In the genomic region with DNA sequence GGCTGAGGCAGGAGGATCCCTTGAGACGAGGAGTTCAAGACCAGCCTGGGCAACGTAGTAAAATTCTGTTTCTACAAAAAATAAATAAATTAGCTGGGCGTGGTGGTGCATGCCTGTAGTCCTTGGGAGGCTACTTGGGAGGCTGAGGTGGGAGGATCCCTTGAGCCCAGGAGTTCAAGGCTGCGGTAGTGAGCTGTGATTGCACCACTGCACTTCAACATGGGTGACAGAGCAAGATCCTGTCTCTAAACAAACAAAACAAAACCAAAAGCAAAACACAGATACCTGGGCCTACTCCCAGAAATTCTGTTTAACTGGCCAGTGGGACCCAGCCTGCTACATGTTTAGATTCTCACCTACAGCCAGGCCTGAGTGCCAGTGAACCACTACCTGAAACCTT, we compare ENCODE assay signal across 1 cellular context.
TF ChIP-seq lines count a peak whose summit lies in the region.

No MANE protein-coding gene starts in this region.

TF ChIP-seq in HepG2, 621 proteins besides CTCF, POLR2A, EP300 and RAD21 (continued from another document and continues in another):
- TF ChIP-seq, protein P1, sequence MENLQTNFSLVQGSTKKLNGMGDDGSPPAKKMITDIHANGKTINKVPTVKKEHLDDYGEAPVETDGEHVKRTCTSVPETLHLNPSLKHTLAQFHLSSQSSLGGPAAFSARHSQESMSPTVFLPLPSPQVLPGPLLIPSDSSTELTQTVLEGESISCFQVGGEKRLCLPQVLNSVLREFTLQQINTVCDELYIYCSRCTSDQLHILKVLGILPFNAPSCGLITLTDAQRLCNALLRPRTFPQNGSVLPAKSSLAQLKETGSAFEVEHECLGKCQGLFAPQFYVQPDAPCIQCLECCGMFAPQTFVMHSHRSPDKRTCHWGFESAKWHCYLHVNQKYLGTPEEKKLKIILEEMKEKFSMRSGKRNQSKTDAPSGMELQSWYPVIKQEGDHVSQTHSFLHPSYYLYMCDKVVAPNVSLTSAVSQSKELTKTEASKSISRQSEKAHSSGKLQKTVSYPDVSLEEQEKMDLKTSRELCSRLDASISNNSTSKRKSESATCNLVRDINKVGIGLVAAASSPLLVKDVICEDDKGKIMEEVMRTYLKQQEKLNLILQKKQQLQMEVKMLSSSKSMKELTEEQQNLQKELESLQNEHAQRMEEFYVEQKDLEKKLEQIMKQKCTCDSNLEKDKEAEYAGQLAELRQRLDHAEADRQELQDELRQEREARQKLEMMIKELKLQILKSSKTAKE (CRISPR knock-in tag; IDR thresholded peaks at IDR 0.05; ENCODE audit: borderline replicate concordance), result peak; percentile 57; the same call in 1 of the 2 replicates
- no peak for TF ChIP-seq FOXP1 (IDR thresholded peaks at IDR 0.05)
- peak; percentile 57 for TF ChIP-seq FOXP1 (CRISPR knock-in tag; IDR thresholded peaks at IDR 0.05)
- TF ChIP-seq, protein P2, sequence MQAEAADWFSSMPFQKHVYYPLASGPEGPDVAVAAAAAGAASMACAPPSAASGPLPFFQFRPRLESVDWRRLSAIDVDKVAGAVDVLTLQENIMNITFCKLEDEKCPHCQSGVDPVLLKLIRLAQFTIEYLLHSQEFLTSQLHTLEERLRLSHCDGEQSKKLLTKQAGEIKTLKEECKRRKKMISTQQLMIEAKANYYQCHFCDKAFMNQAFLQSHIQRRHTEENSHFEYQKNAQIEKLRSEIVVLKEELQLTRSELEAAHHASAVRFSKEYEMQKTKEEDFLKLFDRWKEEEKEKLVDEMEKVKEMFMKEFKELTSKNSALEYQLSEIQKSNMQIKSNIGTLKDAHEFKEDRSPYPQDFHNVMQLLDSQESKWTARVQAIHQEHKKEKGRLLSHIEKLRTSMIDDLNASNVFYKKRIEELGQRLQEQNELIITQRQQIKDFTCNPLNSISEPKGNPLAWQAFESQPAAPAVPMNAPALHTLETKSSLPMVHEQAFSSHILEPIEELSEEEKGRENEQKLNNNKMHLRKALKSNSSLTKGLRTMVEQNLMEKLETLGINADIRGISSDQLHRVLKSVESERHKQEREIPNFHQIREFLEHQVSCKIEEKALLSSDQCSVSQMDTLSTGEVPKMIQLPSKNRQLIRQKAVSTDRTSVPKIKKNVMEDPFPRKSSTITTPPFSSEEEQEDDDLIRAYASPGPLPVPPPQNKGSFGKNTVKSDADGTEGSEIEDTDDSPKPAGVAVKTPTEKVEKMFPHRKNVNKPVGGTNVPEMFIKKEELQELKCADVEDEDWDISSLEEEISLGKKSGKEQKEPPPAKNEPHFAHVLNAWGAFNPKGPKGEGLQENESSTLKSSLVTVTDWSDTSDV (CRISPR knock-in tag; IDR thresholded peaks at IDR 0.05), result no peak
- no peak for TF ChIP-seq MAZ (IDR thresholded peaks at IDR 0.05; ENCODE audit: borderline replicate concordance, low read depth, low read length)
- no peak for TF ChIP-seq MAZ (CRISPR knock-in tag; IDR thresholded peaks at IDR 0.05; ENCODE audit: low read depth)
- TF ChIP-seq FOXJ3 (CRISPR knock-in tag; IDR thresholded peaks at IDR 0.05; ENCODE audit: borderline replicate concordance), result 0 out of 2 replicates have a peak, but pooled peaks have one; percentile 16
- peak; percentile 64 for TF ChIP-seq FOXO1 (CRISPR knock-in tag; IDR thresholded peaks at IDR 0.05)
- TF ChIP-seq CEBPG (CRISPR knock-in tag; IDR thresholded peaks at IDR 0.05), result peak; percentile 73
- TF ChIP-seq ZNF3 (CRISPR knock-in tag; IDR thresholded peaks at IDR 0.05), result peak; percentile 78; the same call in 1 of the 2 replicates
- TF ChIP-seq ZFX (CRISPR knock-in tag; IDR thresholded peaks at IDR 0.05; ENCODE audit: low read depth), result 0 out of 2 replicates have a peak, but pooled peaks have one; percentile 18
- TF ChIP-seq ZNF431 (CRISPR knock-in tag; IDR thresholded peaks at IDR 0.05; ENCODE audit: borderline replicate concordance, low read depth), result no peak
- no peak for TF ChIP-seq ARHGAP35 (CRISPR knock-in tag; IDR thresholded peaks at IDR 0.05; ENCODE audit: borderline replicate concordance)
- peak; percentile 89 for TF ChIP-seq ZMYM3 (CRISPR knock-in tag; IDR thresholded peaks at IDR 0.05)
- TF ChIP-seq SALL1 (CRISPR knock-in tag; IDR thresholded peaks at IDR 0.05), result peak; percentile 70
- no peak for TF ChIP-seq ZNF253 (CRISPR knock-in tag; IDR thresholded peaks at IDR 0.05; ENCODE audit: borderline replicate concordance)
- no peak for TF ChIP-seq ERF (CRISPR knock-in tag; IDR thresholded peaks at IDR 0.05)
- 0 out of 2 replicates have a peak, but pooled peaks have one; percentile 22 for TF ChIP-seq ELF3 (CRISPR knock-in tag; IDR thresholded peaks at IDR 0.05)
- TF ChIP-seq RCOR2 (CRISPR knock-in tag; IDR thresholded peaks at IDR 0.05), result peak; percentile 47; the same call in 1 of the 2 replicates
- TF ChIP-seq ELF1 (CRISPR knock-in tag; IDR thresholded peaks at IDR 0.05), result no peak
- TF ChIP-seq ZNF337 (CRISPR knock-in tag; IDR thresholded peaks at IDR 0.05; ENCODE audit: borderline replicate concordance, low read depth), result no peak
- TF ChIP-seq SNAPC2 (CRISPR knock-in tag; IDR thresholded peaks at IDR 0.05), result no peak
- 0 out of 2 replicates have a peak, but pooled peaks have one; percentile 40 for TF ChIP-seq YEATS4 (CRISPR knock-in tag; IDR thresholded peaks at IDR 0.05; ENCODE audit: borderline replicate concordance)
- peak; percentile 59; the same call in 1 of the 2 replicates for TF ChIP-seq HDAC2 (CRISPR knock-in tag; IDR thresholded peaks at IDR 0.05)
- peak; percentile 51 for TF ChIP-seq BCL6 (CRISPR knock-in tag; IDR thresholded peaks at IDR 0.05)
- TF ChIP-seq, protein P3, sequence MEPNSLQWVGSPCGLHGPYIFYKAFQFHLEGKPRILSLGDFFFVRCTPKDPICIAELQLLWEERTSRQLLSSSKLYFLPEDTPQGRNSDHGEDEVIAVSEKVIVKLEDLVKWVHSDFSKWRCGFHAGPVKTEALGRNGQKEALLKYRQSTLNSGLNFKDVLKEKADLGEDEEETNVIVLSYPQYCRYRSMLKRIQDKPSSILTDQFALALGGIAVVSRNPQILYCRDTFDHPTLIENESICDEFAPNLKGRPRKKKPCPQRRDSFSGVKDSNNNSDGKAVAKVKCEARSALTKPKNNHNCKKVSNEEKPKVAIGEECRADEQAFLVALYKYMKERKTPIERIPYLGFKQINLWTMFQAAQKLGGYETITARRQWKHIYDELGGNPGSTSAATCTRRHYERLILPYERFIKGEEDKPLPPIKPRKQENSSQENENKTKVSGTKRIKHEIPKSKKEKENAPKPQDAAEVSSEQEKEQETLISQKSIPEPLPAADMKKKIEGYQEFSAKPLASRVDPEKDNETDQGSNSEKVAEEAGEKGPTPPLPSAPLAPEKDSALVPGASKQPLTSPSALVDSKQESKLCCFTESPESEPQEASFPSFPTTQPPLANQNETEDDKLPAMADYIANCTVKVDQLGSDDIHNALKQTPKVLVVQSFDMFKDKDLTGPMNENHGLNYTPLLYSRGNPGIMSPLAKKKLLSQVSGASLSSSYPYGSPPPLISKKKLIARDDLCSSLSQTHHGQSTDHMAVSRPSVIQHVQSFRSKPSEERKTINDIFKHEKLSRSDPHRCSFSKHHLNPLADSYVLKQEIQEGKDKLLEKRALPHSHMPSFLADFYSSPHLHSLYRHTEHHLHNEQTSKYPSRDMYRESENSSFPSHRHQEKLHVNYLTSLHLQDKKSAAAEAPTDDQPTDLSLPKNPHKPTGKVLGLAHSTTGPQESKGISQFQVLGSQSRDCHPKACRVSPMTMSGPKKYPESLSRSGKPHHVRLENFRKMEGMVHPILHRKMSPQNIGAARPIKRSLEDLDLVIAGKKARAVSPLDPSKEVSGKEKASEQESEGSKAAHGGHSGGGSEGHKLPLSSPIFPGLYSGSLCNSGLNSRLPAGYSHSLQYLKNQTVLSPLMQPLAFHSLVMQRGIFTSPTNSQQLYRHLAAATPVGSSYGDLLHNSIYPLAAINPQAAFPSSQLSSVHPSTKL (CRISPR knock-in tag; IDR thresholded peaks at IDR 0.05), result peak; percentile 89
- TF ChIP-seq KDM1A (CRISPR knock-in tag; IDR thresholded peaks at IDR 0.05), result peak; percentile 62; the same call in 1 of the 2 replicates
- TF ChIP-seq, protein P4, sequence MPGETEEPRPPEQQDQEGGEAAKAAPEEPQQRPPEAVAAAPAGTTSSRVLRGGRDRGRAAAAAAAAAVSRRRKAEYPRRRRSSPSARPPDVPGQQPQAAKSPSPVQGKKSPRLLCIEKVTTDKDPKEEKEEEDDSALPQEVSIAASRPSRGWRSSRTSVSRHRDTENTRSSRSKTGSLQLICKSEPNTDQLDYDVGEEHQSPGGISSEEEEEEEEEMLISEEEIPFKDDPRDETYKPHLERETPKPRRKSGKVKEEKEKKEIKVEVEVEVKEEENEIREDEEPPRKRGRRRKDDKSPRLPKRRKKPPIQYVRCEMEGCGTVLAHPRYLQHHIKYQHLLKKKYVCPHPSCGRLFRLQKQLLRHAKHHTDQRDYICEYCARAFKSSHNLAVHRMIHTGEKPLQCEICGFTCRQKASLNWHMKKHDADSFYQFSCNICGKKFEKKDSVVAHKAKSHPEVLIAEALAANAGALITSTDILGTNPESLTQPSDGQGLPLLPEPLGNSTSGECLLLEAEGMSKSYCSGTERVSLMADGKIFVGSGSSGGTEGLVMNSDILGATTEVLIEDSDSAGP (CRISPR knock-in tag; IDR thresholded peaks at IDR 0.05; ENCODE audit: borderline replicate concordance), result 0 out of 2 replicates have a peak, but pooled peaks have one; percentile 22
- peak; percentile 60; the same call in 1 of the 2 replicates for TF ChIP-seq HMG20A (CRISPR knock-in tag; IDR thresholded peaks at IDR 0.05; ENCODE audit: borderline replicate concordance)
- peak; percentile 51 for TF ChIP-seq POGZ (CRISPR knock-in tag; IDR thresholded peaks at IDR 0.05)
- 0 out of 2 replicates have a peak, but pooled peaks have one; percentile 29 for TF ChIP-seq ZNF331 (CRISPR knock-in tag; IDR thresholded peaks at IDR 0.05)
- TF ChIP-seq ZNF12 (CRISPR knock-in tag; IDR thresholded peaks at IDR 0.05), result no peak
- TF ChIP-seq, protein P5, sequence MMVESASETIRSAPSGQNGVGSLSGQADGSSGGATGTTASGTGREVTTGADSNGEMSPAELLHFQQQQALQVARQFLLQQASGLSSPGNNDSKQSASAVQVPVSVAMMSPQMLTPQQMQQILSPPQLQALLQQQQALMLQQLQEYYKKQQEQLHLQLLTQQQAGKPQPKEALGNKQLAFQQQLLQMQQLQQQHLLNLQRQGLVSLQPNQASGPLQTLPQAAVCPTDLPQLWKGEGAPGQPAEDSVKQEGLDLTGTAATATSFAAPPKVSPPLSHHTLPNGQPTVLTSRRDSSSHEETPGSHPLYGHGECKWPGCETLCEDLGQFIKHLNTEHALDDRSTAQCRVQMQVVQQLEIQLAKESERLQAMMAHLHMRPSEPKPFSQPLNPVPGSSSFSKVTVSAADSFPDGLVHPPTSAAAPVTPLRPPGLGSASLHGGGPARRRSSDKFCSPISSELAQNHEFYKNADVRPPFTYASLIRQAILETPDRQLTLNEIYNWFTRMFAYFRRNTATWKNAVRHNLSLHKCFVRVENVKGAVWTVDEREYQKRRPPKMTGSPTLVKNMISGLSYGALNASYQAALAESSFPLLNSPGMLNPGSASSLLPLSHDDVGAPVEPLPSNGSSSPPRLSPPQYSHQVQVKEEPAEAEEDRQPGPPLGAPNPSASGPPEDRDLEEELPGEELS (CRISPR knock-in tag; IDR thresholded peaks at IDR 0.05), result peak; percentile 69
- no peak for TF ChIP-seq SRSF9 (IDR thresholded peaks at IDR 0.05; ENCODE audit: borderline replicate concordance, insufficient read depth, low read depth, low read length, poor library complexity, severe bottlenecking)
- peak; percentile 69 for TF ChIP-seq GATAD2A (CRISPR knock-in tag; IDR thresholded peaks at IDR 0.05)
- TF ChIP-seq SOX5 (CRISPR knock-in tag; IDR thresholded peaks at IDR 0.05; ENCODE audit: borderline replicate concordance), result peak; percentile 32; the same call in 1 of the 2 replicates
- peak; percentile 35; the same call in 1 of the 2 replicates for TF ChIP-seq HDAC1 (CRISPR knock-in tag; IDR thresholded peaks at IDR 0.05)
- peak; percentile 61; the same call in 1 of the 2 replicates for TF ChIP-seq GFI1 (CRISPR knock-in tag; IDR thresholded peaks at IDR 0.05; ENCODE audit: borderline replicate concordance)
- peak; percentile 68 for TF ChIP-seq NCOA2 (CRISPR knock-in tag; IDR thresholded peaks at IDR 0.05)
- TF ChIP-seq, protein P6, sequence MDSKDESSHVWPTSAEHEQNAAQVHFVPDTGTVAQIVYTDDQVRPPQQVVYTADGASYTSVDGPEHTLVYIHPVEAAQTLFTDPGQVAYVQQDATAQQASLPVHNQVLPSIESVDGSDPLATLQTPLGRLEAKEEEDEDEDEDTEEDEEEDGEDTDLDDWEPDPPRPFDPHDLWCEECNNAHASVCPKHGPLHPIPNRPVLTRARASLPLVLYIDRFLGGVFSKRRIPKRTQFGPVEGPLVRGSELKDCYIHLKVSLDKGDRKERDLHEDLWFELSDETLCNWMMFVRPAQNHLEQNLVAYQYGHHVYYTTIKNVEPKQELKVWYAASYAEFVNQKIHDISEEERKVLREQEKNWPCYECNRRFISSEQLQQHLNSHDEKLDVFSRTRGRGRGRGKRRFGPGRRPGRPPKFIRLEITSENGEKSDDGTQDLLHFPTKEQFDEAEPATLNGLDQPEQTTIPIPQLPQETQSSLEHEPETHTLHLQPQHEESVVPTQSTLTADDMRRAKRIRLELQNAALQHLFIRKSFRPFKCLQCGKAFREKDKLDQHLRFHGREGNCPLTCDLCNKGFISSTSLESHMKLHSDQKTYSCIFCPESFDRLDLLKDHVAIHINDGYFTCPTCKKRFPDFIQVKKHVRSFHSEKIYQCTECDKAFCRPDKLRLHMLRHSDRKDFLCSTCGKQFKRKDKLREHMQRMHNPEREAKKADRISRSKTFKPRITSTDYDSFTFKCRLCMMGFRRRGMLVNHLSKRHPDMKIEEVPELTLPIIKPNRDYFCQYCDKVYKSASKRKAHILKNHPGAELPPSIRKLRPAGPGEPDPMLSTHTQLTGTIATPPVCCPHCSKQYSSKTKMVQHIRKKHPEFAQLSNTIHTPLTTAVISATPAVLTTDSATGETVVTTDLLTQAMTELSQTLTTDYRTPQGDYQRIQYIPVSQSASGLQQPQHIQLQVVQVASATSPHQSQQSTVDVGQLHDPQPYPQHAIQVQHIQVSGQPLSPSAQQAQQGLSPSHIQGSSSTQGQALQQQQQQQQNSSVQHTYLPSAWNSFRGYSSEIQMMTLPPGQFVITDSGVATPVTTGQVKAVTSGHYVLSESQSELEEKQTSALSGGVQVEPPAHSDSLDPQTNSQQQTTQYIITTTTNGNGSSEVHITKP (CRISPR knock-in tag; IDR thresholded peaks at IDR 0.05; ENCODE audit: low read depth), result no peak
- TF ChIP-seq SAP130 (CRISPR knock-in tag; IDR thresholded peaks at IDR 0.05; ENCODE audit: low read depth), result peak; percentile 51; the same call in 1 of the 2 replicates
- no peak for TF ChIP-seq SOX6 (IDR thresholded peaks at IDR 0.05)
- TF ChIP-seq SOX6 (CRISPR knock-in tag; IDR thresholded peaks at IDR 0.05), result peak; percentile 64
- TF ChIP-seq HNF4A (CRISPR knock-in tag; IDR thresholded peaks at IDR 0.05), result peak; percentile 70
- TF ChIP-seq ADNP (CRISPR knock-in tag; IDR thresholded peaks at IDR 0.05), result no peak
- peak; percentile 73 for TF ChIP-seq ZMYM2 (CRISPR knock-in tag; IDR thresholded peaks at IDR 0.05)
- peak; percentile 32 for TF ChIP-seq TEAD3 (CRISPR knock-in tag; optimal IDR thresholded peaks at IDR 0.05; ENCODE audit: borderline replicate concordance)
- peak; percentile 71 for TF ChIP-seq PITX1 (CRISPR knock-in tag; IDR thresholded peaks at IDR 0.05)
- no peak for TF ChIP-seq ZNF616 (CRISPR knock-in tag; IDR thresholded peaks at IDR 0.05; ENCODE audit: low read depth)
- TF ChIP-seq SPEN (CRISPR knock-in tag; IDR thresholded peaks at IDR 0.05; ENCODE audit: low read depth), result peak; percentile 24; the same call in 1 of the 2 replicates
- TF ChIP-seq CBX5 (CRISPR knock-in tag; IDR thresholded peaks at IDR 0.05; ENCODE audit: borderline replicate concordance), result no peak; the same call in 1 of the 2 replicates
